ENCODE assay signal across 13 cellular contexts in the genomic region with DNA sequence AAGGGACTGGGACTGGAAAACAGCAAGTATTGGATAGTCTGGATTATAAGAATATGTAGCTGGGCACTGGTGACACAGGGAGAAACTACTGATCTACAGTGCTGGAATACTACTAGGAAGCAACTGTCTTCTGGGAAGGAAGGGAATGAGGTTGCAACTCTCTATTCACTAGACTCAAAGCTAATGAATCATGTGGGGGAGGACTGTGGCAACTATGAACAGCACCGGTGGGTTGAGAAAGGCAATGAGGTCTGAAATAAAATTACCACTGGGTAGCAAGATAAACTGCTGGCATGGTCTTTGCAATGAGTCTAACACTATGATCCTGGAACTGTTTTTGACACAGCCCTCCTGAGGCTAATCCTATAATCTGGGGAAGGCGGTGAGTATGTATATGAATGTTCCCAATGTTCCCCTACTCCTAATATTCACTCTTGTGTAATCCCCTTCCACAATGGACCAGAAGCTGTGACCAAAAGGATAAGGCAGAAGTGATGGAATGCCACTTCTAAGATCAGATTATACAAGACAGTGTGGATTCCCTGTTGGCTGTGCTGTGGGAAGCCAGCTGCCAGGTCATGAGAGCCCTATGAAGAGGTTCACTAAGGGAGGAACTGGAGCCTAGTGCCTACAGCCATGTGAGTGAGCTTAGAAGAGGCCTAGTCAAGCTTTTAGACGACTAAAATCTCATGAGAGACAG.
A peak's percentile ranks its signal among the peaks of the same experiment; 100 is the strongest.
DNase-seq lines count a peak whose midpoint lies in the region; ATAC-seq and TF ChIP-seq lines count a peak whose summit lies in the region.
"Had no signal": no experiment of that assay in that cellular context is flagged by ENCODE, and none has a peak within 500 bp of the region (broad histone marks: within the 10 kb centered on the region; RNA-seq: fewer than 3 reads in every experiment).

No MANE protein-coding gene starts in this region.

- TF ChIP-seq CTCF in IMR-90 (conservative IDR thresholded peaks at IDR 0.05; ENCODE audit: low read depth, low read length) (no peak), right lobe of liver (IDR thresholded peaks at IDR 0.05) (no peak), PC-3 (conservative IDR thresholded peaks at IDR 0.05; ENCODE audit: low read depth, low read length) (no peak), adrenal gland (IDR thresholded peaks at IDR 0.05) (no peak)

- H3K14ac ChIP-seq in IMR-90 (replicated peaks; ENCODE audit: low read depth, low read length): no peak overlapping the region

- intact Hi-C loops in IMR-90 (cut with micrococcal nuclease) (no loop called here), right lobe of liver (cut with DNase I) (no loop called here), PC-3 (cut with micrococcal nuclease) (no loop called here), adrenal gland (cut with DNase I) (no loop called here)

- no peaks in the 10 kb centered on the region; a peak in 2 of 4 replicates for H3K79me1 ChIP-seq in IMR-90 (ENCODE audit: low read depth in 1 of 2, low read length in 2 of 2)

- H3K9me1 ChIP-seq in IMR-90 (ENCODE audit: insufficient read depth, low read length): no peaks in the 10 kb centered on the region

- in situ Hi-C loops in IMR-90 (cut with MboI; ENCODE audit: low sequenced_read_pairs): no loop called here

- no peak for TF ChIP-seq POLR2A in IMR-90 (IDR thresholded peaks at IDR 0.05; ENCODE audit: low read depth, low read length)
- no peak for TF ChIP-seq POLR2A in right lobe of liver (IDR thresholded peaks at IDR 0.05)
- TF ChIP-seq POLR2A in adrenal gland (IDR thresholded peaks at IDR 0.05): no peak

- H2AK9ac ChIP-seq in IMR-90 (replicated peaks; ENCODE audit: low read depth, low read length, poor library complexity): no peak overlapping the region

- no peak overlapping the region for H2BK120ac ChIP-seq in IMR-90 (ENCODE audit: low read depth, low read length)

- ATAC-seq in IMR-90 (ENCODE audit: low read depth) (no peak; the same call in 1 of the 2 replicates), right lobe of liver (peak in 3 of 4 donors; percentile 19 to 35 (median 28)), PC-3 (no peak), GM18870 (IDR thresholded peaks at IDR 0.05; ENCODE audit: unreplicated experiment) (no peak)

- no peak overlapping the region for H3K18ac ChIP-seq in IMR-90 (ENCODE audit: low read depth, low read length)

- WGBS in IMR-90 (ENCODE audit: extremely low coverage in 2 of 2, insufficient read length in 1 of 2), 2 experiments: no CpG with 5 or more reads among the region's 3 CpGs
- WGBS in right lobe of liver (ENCODE audit: insufficient coverage, low coverage, low lambda C conversion rate, missing lambda C conversion rate): 56% methylated on average over 3 of the region's 3 CpGs
- WGBS in adrenal gland, 4 donors: 51 to 80% (median 64%) methylated on average over 3 of the region's 3 CpGs

- H2BK5ac ChIP-seq in IMR-90 (ENCODE audit: low read depth, low read length, poor library complexity, severe bottlenecking): no peak overlapping the region

- no peak overlapping the region for H3K4ac ChIP-seq in IMR-90 (ENCODE audit: low read depth, low read length)

- no peaks in the 10 kb centered on the region for H3F3A ChIP-seq in PC-3 (ENCODE audit: low read length, unreplicated experiment)

- H3K9me2 ChIP-seq in PC-3 (replicated peaks; ENCODE audit: low read length): no peaks in the 10 kb centered on the region

- H3K4me2 ChIP-seq in IMR-90 (ENCODE audit: low read depth, low read length) (no peak overlapping the region), PC-3 (ENCODE audit: low read length) (no peak overlapping the region)
- H3K4me2 ChIP-seq: smooth muscle cell had no signal

- BruUV-seq in IMR-90 (replicated peaks; lab: Mats Ljungman, UMichigan) (no TSS peak), PC-3 (replicated peaks; lab: Mats Ljungman, UMichigan) (no TSS peak)

- H3K27me3 ChIP-seq in IMR-90 (ENCODE audit: control insufficient read depth, insufficient read depth, low read length) (no peaks in the 10 kb centered on the region), right lobe of liver (no peaks in the 10 kb centered on the region), PC-3 (ENCODE audit: low read length) (no peaks in the 10 kb centered on the region), adrenal gland (no peaks in the 10 kb centered on the region)

- H2AFZ ChIP-seq in IMR-90 (replicated peaks; ENCODE audit: low read length, poor library complexity) (no peak overlapping the region), PC-3 (ENCODE audit: low read length) (no peak overlapping the region)

- DNase-seq in AG20443 (ENCODE audit: low spot score) (peak; percentile 7), IMR-90 (peak; percentile 22), amniotic epithelial cell (ENCODE audit: low read depth) (peak; percentile 93), right lobe of liver (no peak), PC-3 (no peak), COLO829 (ENCODE audit: low spot score) (no peak), adrenal gland (no peak)
- DNase-seq: activated T-cell treated with anti-CD3 and anti-CD28 coated beads, Interleukin-2, amount 50 U/mL, for 48 hours; NCI-H1092 had no signal

- H3K9me3 ChIP-seq in IMR-90 (ENCODE audit: control insufficient read depth, insufficient read depth, low read length): no peaks in the 10 kb centered on the region
- H3K9me3 ChIP-seq in right lobe of liver: no peaks in the 10 kb centered on the region
- H3K9me3 ChIP-seq in PC-3 (ENCODE audit: low read length): no peaks in the 10 kb centered on the region
- H3K9me3 ChIP-seq in adrenal gland (replicated peaks in 1 of 3): no peaks in the 10 kb centered on the region

- H3K23ac ChIP-seq in IMR-90 (ENCODE audit: low read depth, low read length): no peak overlapping the region

- no peak overlapping the region for H2AK5ac ChIP-seq in IMR-90 (ENCODE audit: low read depth, low read length)

- H3K56ac ChIP-seq in IMR-90 (ENCODE audit: extremely low read depth, insufficient read depth, low read length): no peak overlapping the region

- dilution Hi-C loops in IMR-90 (cut with HindIII; ENCODE audit: low sequenced_read_pairs, unreplicated experiment): no loop called here

- H3K9ac ChIP-seq in IMR-90 (ENCODE audit: low read depth, low read length): no peak overlapping the region
- no peak overlapping the region for H3K9ac ChIP-seq in PC-3 (ENCODE audit: low read length)

- H3K36me3 ChIP-seq in IMR-90 (ENCODE audit: control insufficient read depth, insufficient read depth, low read length) (no peaks in the 10 kb centered on the region), right lobe of liver (peaks cover 0 to 9% (median 0%) of the 10 kb centered on the region in 4 donors), PC-3 (ENCODE audit: low read depth, low read length) (no peaks in the 10 kb centered on the region), adrenal gland (replicated peaks in 1 of 2) (peaks cover 0 to 3% of the 10 kb centered on the region in 2 donors)

- POLR2A ChIA-PET in IMR-90 (lab: Charles Lee; ENCODE audit: unreplicated experiment): no interaction called here
- POLR2A ChIA-PET in PC-3 (lab: Charles Lee; ENCODE audit: unreplicated experiment): no interaction called here

- H2BK20ac ChIP-seq in IMR-90 (ENCODE audit: low read depth, low read length): no peak overlapping the region

- H3K4me1 ChIP-seq in IMR-90 (ENCODE audit: control insufficient read depth, insufficient read depth, low read length) (peaks cover 3% of the 10 kb centered on the region), right lobe of liver (peaks cover 0 to under 1% (median 0%) of the 10 kb centered on the region in 4 donors), PC-3 (ENCODE audit: insufficient read depth, low read length) (no peaks in the 10 kb centered on the region), adrenal gland (replicated peaks in 1 of 2) (peaks cover 0 to 12% of the 10 kb centered on the region in 2 donors)

- H4K20me1 ChIP-seq in IMR-90 (ENCODE audit: insufficient read depth, low read length): no peaks in the 10 kb centered on the region
- H4K20me1 ChIP-seq in PC-3 (ENCODE audit: low read length): no peaks in the 10 kb centered on the region

- H3K27ac ChIP-seq in IMR-90 (ENCODE audit: insufficient read depth, low read length): no peak overlapping the region
- H3K27ac ChIP-seq in right lobe of liver: no peak overlapping the region
- H3K27ac ChIP-seq in PC-3 (ENCODE audit: low read length): no peak overlapping the region
- no peak overlapping the region for H3K27ac ChIP-seq in adrenal gland
- H3K27ac ChIP-seq: C4-2B, VCaP had no signal

- no peaks in the 10 kb centered on the region for H3K79me2 ChIP-seq in PC-3 (ENCODE audit: low read length)

- no peak for TF ChIP-seq RAD21 in IMR-90 (IDR thresholded peaks at IDR 0.05; ENCODE audit: low read length)

- H4K8ac ChIP-seq in IMR-90 (ENCODE audit: low read depth in 2 of 2, low read length in 2 of 2): no peak overlapping the region

- H4K5ac ChIP-seq in IMR-90 (ENCODE audit: low read depth, low read length): no peak overlapping the region

- H3K4me3 ChIP-seq in IMR-90 (ENCODE audit: insufficient read depth, low read depth, low read length) (no peak overlapping the region), right lobe of liver (no peak overlapping the region), PC-3 (ENCODE audit: low read length) (no peak overlapping the region), adrenal gland (no peak overlapping the region)
- H3K4me3 ChIP-seq: smooth muscle cell had no signal

- no peak overlapping the region for H4K91ac ChIP-seq in IMR-90 (ENCODE audit: insufficient read depth, low read depth, low read length)

- CTCF ChIA-PET in IMR-90 (lab: Yijun Ruan, JAX): no interaction called here
- CTCF ChIA-PET in PC-3 (lab: Charles Lee): no interaction called here

- H2BK15ac ChIP-seq in IMR-90 (ENCODE audit: low read depth, low read length): no peak overlapping the region

TF ChIP-seq in IMR-90, 13 proteins besides CTCF, POLR2A, EP300 and RAD21 (continues in another document):
- TF ChIP-seq MAZ (IDR thresholded peaks at IDR 0.05; ENCODE audit: borderline replicate concordance, low read depth, low read length) (no peak), CEBPB (IDR thresholded peaks at IDR 0.05; ENCODE audit: low read depth, low read length) (no peak), RFX5 (IDR thresholded peaks at IDR 0.05; ENCODE audit: low read depth, low read length) (no peak), SMC3 (IDR thresholded peaks at IDR 0.05; ENCODE audit: low read depth, low read length) (no peak), NFE2L2 (IDR thresholded peaks at IDR 0.05; ENCODE audit: low read depth, low read length) (no peak), MXI1 (IDR thresholded peaks at IDR 0.05; ENCODE audit: borderline replicate concordance, low read depth, low read length) (no peak)
- TF ChIP-seq, protein P1, sequence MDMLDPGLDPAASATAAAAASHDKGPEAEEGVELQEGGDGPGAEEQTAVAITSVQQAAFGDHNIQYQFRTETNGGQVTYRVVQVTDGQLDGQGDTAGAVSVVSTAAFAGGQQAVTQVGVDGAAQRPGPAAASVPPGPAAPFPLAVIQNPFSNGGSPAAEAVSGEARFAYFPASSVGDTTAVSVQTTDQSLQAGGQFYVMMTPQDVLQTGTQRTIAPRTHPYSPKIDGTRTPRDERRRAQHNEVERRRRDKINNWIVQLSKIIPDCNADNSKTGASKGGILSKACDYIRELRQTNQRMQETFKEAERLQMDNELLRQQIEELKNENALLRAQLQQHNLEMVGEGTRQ (IDR thresholded peaks at IDR 0.05; ENCODE audit: low read depth, low read length): no peak

Comparison
In these comparisons a context has a peak if more than half of its experiments do, and no peak if none do; other contexts are left out.
1. DNase-seq: peak in AG20443 (single experiment), IMR-90 (single experiment) and amniotic epithelial cell (single experiment); none in right lobe of liver (0 of 3), PC-3 (single experiment), COLO829 (single experiment) and adrenal gland (0 of 7).
2. ATAC-seq: peak in right lobe of liver (3 of 4); none in IMR-90 (single experiment), PC-3 (single experiment) and GM18870 (single experiment).